17 cellular contexts compared by ENCODE assay signal in the genomic region with DNA sequence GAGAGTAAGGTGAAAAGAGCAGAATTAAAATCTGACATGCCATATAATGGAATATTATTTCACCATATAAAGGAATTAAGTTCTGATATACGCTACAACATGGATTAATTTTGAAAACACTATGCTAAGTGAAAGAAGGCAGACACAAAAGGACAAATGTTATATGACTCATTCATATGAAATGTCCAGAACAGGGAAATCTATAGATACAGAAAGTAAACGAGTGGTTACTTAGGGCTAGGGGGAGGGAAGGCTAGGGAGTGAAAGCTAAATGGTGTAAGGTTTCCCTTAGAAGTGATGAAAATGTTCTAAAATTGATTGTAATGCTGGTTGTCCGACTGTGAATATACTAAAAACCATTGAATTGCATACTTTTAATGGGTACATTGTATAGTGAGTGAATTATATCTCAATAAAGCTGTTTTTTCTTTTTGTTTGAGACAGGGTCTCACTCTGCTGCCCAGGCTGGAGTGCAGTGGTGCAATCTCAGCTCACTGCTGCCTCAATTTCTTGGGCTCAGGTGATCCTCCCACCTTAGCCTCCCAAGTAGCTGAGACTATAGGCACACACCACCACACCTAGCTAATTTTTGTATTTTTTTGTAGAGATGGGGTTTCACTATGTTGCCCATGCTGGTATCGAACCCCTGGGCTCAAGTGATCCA. TPM values are rescaled to one million over a fixed set of nuclear protein-coding genes. Genes with fewer than 3 reads are reported as not detected.
DNase-seq lines count a peak whose midpoint lies in the region; ATAC-seq, FAIRE-seq and TF ChIP-seq lines count a peak whose summit lies in the region.
"Had no signal": no experiment of that assay in that cellular context is flagged by ENCODE, and none has a peak within 500 bp of the region (broad histone marks: within the 10 kb centered on the region; RNA-seq: fewer than 3 reads in every experiment).

No MANE protein-coding gene starts in this region.

- H3K27me3 ChIP-seq in uterus, result no peaks in the 10 kb centered on the region
- H3K27me3 ChIP-seq in vagina, result no peaks in the 10 kb centered on the region
- H3K27me3 ChIP-seq: adrenal gland, neural progenitor cell had no signal

- H3K4me3 ChIP-seq in A549 (no peak overlapping the region), uterus (no peak overlapping the region), vagina (no peak overlapping the region)
- H3K4me3 ChIP-seq: adrenal gland, neural progenitor cell, thoracic aorta had no signal

- POLR2A ChIA-PET in A549 (lab: Yijun Ruan, JAX), result no interaction called here

- H3K9me3 ChIP-seq in A549, result peaks cover 6% of the 10 kb centered on the region; the same call in 1 of the 3 replicates
- H3K9me3 ChIP-seq in uterus, result no peaks in the 10 kb centered on the region
- H3K9me3 ChIP-seq in vagina, result no peaks in the 10 kb centered on the region
- H3K9me3 ChIP-seq: adrenal gland had no signal

- no peak for TF ChIP-seq POLR2A in A549 (IDR thresholded peaks at IDR 0.05; ENCODE audit: low read length)
- no peak for TF ChIP-seq POLR2A in uterus (IDR thresholded peaks at IDR 0.05)
- no peak for TF ChIP-seq POLR2A in vagina (IDR thresholded peaks at IDR 0.05)
- no peak for TF ChIP-seq POLR2A in GM12891 (IDR thresholded peaks at IDR 0.05; ENCODE audit: low read depth, low read length)

- no peak overlapping the region for H3K4me2 ChIP-seq in A549
- H3K4me2 ChIP-seq: neural progenitor cell had no signal

- CTCF ChIA-PET in A549 (lab: Yijun Ruan, JAX), result interaction anchor here (1.6 kb wide), 1 partner anchor 12 kb away, joined by 7 read pairs; no protein-coding TSS in a partner anchor

- no peak for TF ChIP-seq CTCF in A549 (IDR thresholded peaks at IDR 0.05)
- TF ChIP-seq CTCF in uterus (IDR thresholded peaks at IDR 0.05), result no peak
- no peak for TF ChIP-seq CTCF in vagina (IDR thresholded peaks at IDR 0.05)

- 43% methylated on average over 4 of the region's 4 CpGs for WGBS in A549 (ENCODE audit: missing lambda C conversion rate)

- TF ChIP-seq RAD21 in A549 (conservative IDR thresholded peaks at IDR 0.05 in 1 of 2, IDR thresholded peaks at IDR 0.05 in 1 of 2), result no peak

- FAIRE-seq in A549 (lab: Jason Lieb, UNC) (no peak), GM12891 (lab: Jason Lieb, UNC) (no peak)
- FAIRE-seq: GM18507 had no signal

- no peak for ATAC-seq in A549
- ATAC-seq in HG02970 (IDR thresholded peaks at IDR 0.05; ENCODE audit: low FRiP score, unreplicated experiment), result no peak

- no peak for TF ChIP-seq EP300 in A549 (IDR thresholded peaks at IDR 0.05)

- H3K36me3 ChIP-seq in uterus, result no peaks in the 10 kb centered on the region
- H3K36me3 ChIP-seq in vagina, result no peaks in the 10 kb centered on the region
- H3K36me3 ChIP-seq: adrenal gland, neural progenitor cell, thoracic aorta had no signal

- no peak overlapping the region for H3K27ac ChIP-seq in A549
- no peak overlapping the region for H3K27ac ChIP-seq in uterus
- H3K27ac ChIP-seq in vagina, result no peak overlapping the region
- H3K27ac ChIP-seq: adrenal gland, neural progenitor cell, thoracic aorta had no signal

- no peaks in the 10 kb centered on the region; the same call in 2 of the 3 replicates for H3K4me1 ChIP-seq in A549
- no peaks in the 10 kb centered on the region for H3K4me1 ChIP-seq in uterus
- no peaks in the 10 kb centered on the region for H3K4me1 ChIP-seq in vagina
- H3K4me1 ChIP-seq: adrenal gland had no signal

- no peak for DNase-seq in A549 (ENCODE audit: low read depth in 1 of 2, low spot score in 1 of 2)
- peak; percentile 32 for DNase-seq in HS-5 (ENCODE audit: low read depth)
- DNase-seq in SW480 (ENCODE audit: low spot score), result peak; percentile 30
- DNase-seq in fibroblast of peridontal ligament (ENCODE audit: extremely low read depth), result peak; percentile 46
- DNase-seq in uterus, result no peak
- no peak for DNase-seq in vagina (ENCODE audit: extremely low spot score in 2 of 2)
- DNase-seq in GM12891 (ENCODE audit: insufficient read length, low spot score), result no peak
- DNase-seq: activated CD4-positive, alpha-beta memory T cell treated with anti-CD3 and anti-CD28 coated beads, Interleukin-2, amount 10 ng/mL, durations not matched to agents 7 days and 5 days; adrenal gland; NCI-H1048; NCI-H2107; stimulated activated CD4-positive, alpha-beta T cell treated with anti-CD3 and anti-CD28 coated beads, Interleukin-2, amount 100 ng/mL, for 24 hours had no signal

- intact Hi-C loops in uterus (cut with DNase I; ENCODE audit: low total_unique reads), result no loop called here
- intact Hi-C loops in vagina (cut with DNase I), result no loop called here

TF ChIP-seq in A549, 52 proteins besides CTCF, POLR2A, EP300 and RAD21:
- no peak for TF ChIP-seq NPAS2 (CRISPR knock-in tag; IDR thresholded peaks at IDR 0.05; ENCODE audit: borderline replicate concordance)
- no peak for TF ChIP-seq FOSL2 (IDR thresholded peaks at IDR 0.05)
- TF ChIP-seq FOSL2 (CRISPR knock-in tag; IDR thresholded peaks at IDR 0.05), result peak; percentile 13; the same call in 1 of the 2 replicates

TF ChIP-seq in GM12891, 5 proteins besides CTCF, POLR2A, EP300 and RAD21:
- no peak for TF ChIP-seq TAF1 (IDR thresholded peaks at IDR 0.05; ENCODE audit: low read depth, low read length)
- no peak for TF ChIP-seq PAX5 (IDR thresholded peaks at IDR 0.05; ENCODE audit: insufficient read depth, low read length, severe bottlenecking)
- no peak for TF ChIP-seq SPI1 (IDR thresholded peaks at IDR 0.05; ENCODE audit: low read depth, low read length)
- no peak for TF ChIP-seq POLR2AphosphoS5 (IDR thresholded peaks at IDR 0.05; ENCODE audit: low read depth, low read length)
- no peak for TF ChIP-seq POU2F2 (IDR thresholded peaks at IDR 0.05; ENCODE audit: low read depth, low read length)
TF ChIP-seq in GM12891: peak in this region for 0.

RNA-seq across cellular contexts. Expression of gene PRPH2, which starts 8.2 kb away (rescaled TPM):
- polyA plus RNA-seq in A549 (2011; rRNA removed), result not detected in 2 replicates
- not detected in 2 replicates for polyA plus RNA-seq in A549 (2012; cell fraction: cytosol; rRNA removed)
- polyA plus RNA-seq in A549 (2012; cell fraction: nucleus; rRNA removed), result not detected in 2 replicates
- polyA plus RNA-seq in A549 (2017; fragmentation: RNase III; extraction: RNeasy Plus Mini Kit Qiagen cat#74134 plus additional on column Dnase treatment), result not detected in 3 replicates
- not detected in 2 replicates for polyA minus RNA-seq in A549 (2011; rRNA and poly(A)+ RNA removed)
- 1 to 10 TPM in 3 of 4 donors, not detected in 1; 2.0 to 7.0 (median 5.8) TPM for total RNA-seq in uterus
- total RNA-seq in vagina, result not detected
- polyA plus RNA-seq in GM12891 (2012; ENCODE audit: low read depth, missing spikeins), result 0.04 TPM
- total RNA-seq: activated CD4-positive, alpha-beta memory T cell treated with anti-CD3 and anti-CD28 coated beads, Interleukin-2, amount 10 ng/mL, durations not matched to agents 7 days and 5 days; activated T-helper 1 cell treated with anti-CD3 and anti-CD28 coated beads, Interleukin-12 subunit alpha, Interleukin-12 subunit beta, Interleukin-2, Interleukin-4 antibody, amounts not matched to agents 30 ng/mL and 10 ng/mL and 1 ng/mL, durations not matched to agents 14 hours and 24 hours and 36 hours had no signal

RNA-seq across cellular contexts. Expression of gene TBCC, which starts 31.7 kb away (rescaled TPM):
- polyA plus RNA-seq in A549 (2011; rRNA removed) (10.2 and 10.3 TPM in 2 replicates), A549 (2017; fragmentation: RNase III; extraction: RNeasy Plus Mini Kit Qiagen cat#74134 plus additional on column Dnase treatment) (12.3 to 13.3 TPM (median 12.4 TPM) in 3 replicates)
- 10.3 and 12.8 TPM in 2 replicates for polyA plus RNA-seq in A549 (2012; cell fraction: cytosol; rRNA removed)
- polyA plus RNA-seq in A549 (2012; cell fraction: nucleus; rRNA removed), result 11.8 and 12.4 TPM in 2 replicates
- 8.1 and 8.3 TPM in 2 replicates for polyA minus RNA-seq in A549 (2011; rRNA and poly(A)+ RNA removed)
- total RNA-seq in uterus (10 to 100 TPM in 3 of 4 donors, 1 to 10 TPM in 1; 7.9 to 48.7 (median 14.6) TPM), vagina (16.7 TPM)
- 13.4 TPM for polyA plus RNA-seq in GM12891 (2012; ENCODE audit: low read depth, missing spikeins)

Comparison
In these comparisons a context has a peak if more than half of its experiments do, and no peak if none do; other contexts are left out.
1. DNase-seq: peak in HS-5 (single experiment), SW480 (single experiment) and fibroblast of peridontal ligament (single experiment); none in A549 (0 of 2), uterus (0 of 2), vagina (0 of 2) and GM12891 (single experiment).